Comparison of ENCODE assay signal across 11 cellular contexts in the genomic region with DNA sequence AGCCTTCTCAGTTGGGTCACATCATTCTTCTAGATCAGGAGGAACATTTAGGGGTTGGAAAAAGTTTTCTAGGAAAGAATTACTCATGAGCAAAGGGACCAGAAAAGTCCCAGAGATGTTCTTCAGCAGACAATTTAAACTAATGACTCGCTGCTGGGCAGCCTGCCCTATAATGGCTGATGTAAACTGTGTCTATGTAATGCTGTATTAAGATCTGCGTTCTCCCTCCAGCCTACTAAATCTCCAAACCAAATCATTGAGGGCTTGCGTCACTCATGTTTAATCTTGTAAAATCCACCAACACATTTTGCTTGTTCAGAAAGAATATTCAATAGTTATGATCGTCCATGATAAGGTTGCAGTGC.
DNase-seq lines count a peak whose midpoint lies in the region; ATAC-seq, FAIRE-seq and TF ChIP-seq lines count a peak whose summit lies in the region.
"Had no signal": no experiment of that assay in that cellular context is flagged by ENCODE, and none has a peak within 500 bp of the region (broad histone marks: within the 10 kb centered on the region; RNA-seq: fewer than 3 reads in every experiment).

No MANE protein-coding gene starts in this region.

- WGBS in heart right ventricle, 2 donors = 59 to 70% methylated on average over 4 of the region's 4 CpGs

- no peaks in the 10 kb centered on the region for H3K27me3 Mint-ChIP-seq in activated naive CD4-positive, alpha-beta T cell treated with anti-CD3 and anti-CD28 coated beads for 36 hours (ENCODE audit: low read depth)
- no peaks in the 10 kb centered on the region for H3K27me3 Mint-ChIP-seq in activated CD8-positive, alpha-beta T cell treated with anti-CD3 and anti-CD28 coated beads for 36 hours
- H3K27me3 Mint-ChIP-seq in stimulated activated naive CD8-positive, alpha-beta T cell treated with anti-CD3 and anti-CD28 coated beads, Interleukin-15, amount 100 ng/mL, for 72 hours = no peaks in the 10 kb centered on the region

- CTCF ChIA-PET in activated naive CD4-positive, alpha-beta T cell treated with anti-CD3 and anti-CD28 coated beads for 36 hours (lab: Charles Lee) = interaction anchor here (1.2 to 2.2 kb wide), 2 partner anchors 38 to 65 kb away, joined by 3 to 11 read pairs; no protein-coding TSS in a partner anchor
- CTCF ChIA-PET in activated CD8-positive, alpha-beta T cell treated with anti-CD3 and anti-CD28 coated beads for 36 hours (lab: Charles Lee) = interaction anchor here (2.6 to 4.0 kb wide), 2 partner anchors 38 to 93 kb away, joined by 12 to 13 read pairs; partner anchors contain the start of gene LRRC8C

- peaks cover 3% of the 10 kb centered on the region for H3K9me3 Mint-ChIP-seq in activated naive CD4-positive, alpha-beta T cell treated with anti-CD3 and anti-CD28 coated beads for 36 hours
- H3K9me3 Mint-ChIP-seq in activated CD8-positive, alpha-beta T cell treated with anti-CD3 and anti-CD28 coated beads for 36 hours = peaks cover 17% of the 10 kb centered on the region
- H3K9me3 Mint-ChIP-seq in stimulated activated naive CD8-positive, alpha-beta T cell treated with anti-CD3 and anti-CD28 coated beads, Interleukin-15, amount 100 ng/mL, for 72 hours = peaks cover 7 to 17% of the 10 kb centered on the region in 2 donors
- H3K9me3 Mint-ChIP-seq: nephron had no signal

- POLR2A ChIA-PET in activated CD8-positive, alpha-beta T cell treated with anti-CD3 and anti-CD28 coated beads for 36 hours (lab: Charles Lee) = interaction anchor here (1.0 to 2.0 kb wide), 6 partner anchors 8 to 177 kb away, joined by 3 to 13 read pairs (median 4); no protein-coding TSS in a partner anchor

- no peaks in the 10 kb centered on the region for H3K9me3 ChIP-seq in heart right ventricle

- ATAC-seq in activated CD8-positive, alpha-beta T cell treated with anti-CD3 and anti-CD28 coated beads for 36 hours = peak; percentile 63
- peak in 5 of 8 donors; percentile 2 to 48 (median 9) for ATAC-seq in heart right ventricle
- peak; percentile 63 for ATAC-seq in stimulated activated naive CD8-positive, alpha-beta T cell treated with anti-CD3 and anti-CD28 coated beads, Interleukin-15, amount 100 ng/mL, for 72 hours
- no peak for ATAC-seq in GM18907 (IDR thresholded peaks at IDR 0.05; ENCODE audit: unreplicated experiment)

- no peak for DNase-seq in activated naive CD4-positive, alpha-beta T cell treated with anti-CD3 and anti-CD28 coated beads for 36 hours
- no peak for DNase-seq in activated naive CD4-positive, alpha-beta T cell (lab: John Stamatoyannopoulos, UW)
- peak; percentile 72 for DNase-seq in activated CD8-positive, alpha-beta T cell treated with anti-CD3 and anti-CD28 coated beads for 36 hours
- DNase-seq in heart right ventricle (no peak), frontal cortex (ENCODE audit: low spot score in 2 of 2) (no peak), NCI-H1105 treated with DMSO at 0.1 percent for 48 hours (lab: John Stamatoyannopoulos, UW) (no peak)
- DNase-seq in stimulated activated naive CD8-positive, alpha-beta T cell treated with anti-CD3 and anti-CD28 coated beads, Interleukin-15, amount 100 ng/mL, for 72 hours = no peak
- DNase-seq: amygdala, DND-41 had no signal

- intact Hi-C loops in activated naive CD4-positive, alpha-beta T cell treated with anti-CD3 and anti-CD28 coated beads for 36 hours (cut with micrococcal nuclease) = loop anchor here (1.0 to 2.0 kb wide), 2 partner anchors 8 to 526 kb away; partner anchors contain the start of gene GBP4
- intact Hi-C loops in activated CD8-positive, alpha-beta T cell treated with anti-CD3 and anti-CD28 coated beads for 36 hours (cut with micrococcal nuclease) = no loop called here
- intact Hi-C loops in heart right ventricle (cut with DNase I) = no loop called here

- H3K36me3 Mint-ChIP-seq in activated naive CD4-positive, alpha-beta T cell treated with anti-CD3 and anti-CD28 coated beads for 36 hours (ENCODE audit: low read depth) = peaks cover 14% of the 10 kb centered on the region
- H3K36me3 Mint-ChIP-seq in activated CD8-positive, alpha-beta T cell treated with anti-CD3 and anti-CD28 coated beads for 36 hours (ENCODE audit: low read depth) = peaks cover 62% of the 10 kb centered on the region

- peak overlapping the region in 9 of 10 donors; percentile 10 to 86 (median 55) for H3K27ac ChIP-seq in heart right ventricle

- H3K27ac Mint-ChIP-seq in activated naive CD4-positive, alpha-beta T cell treated with anti-CD3 and anti-CD28 coated beads for 36 hours = peak overlapping the region; percentile 96
- H3K27ac Mint-ChIP-seq in activated CD8-positive, alpha-beta T cell treated with anti-CD3 and anti-CD28 coated beads for 36 hours = peak overlapping the region; percentile 98
- H3K27ac Mint-ChIP-seq in stimulated activated naive CD8-positive, alpha-beta T cell treated with anti-CD3 and anti-CD28 coated beads, Interleukin-15, amount 100 ng/mL, for 72 hours = peak overlapping the region; percentile 95 to 98

- H3K4me3 Mint-ChIP-seq in activated naive CD4-positive, alpha-beta T cell treated with anti-CD3 and anti-CD28 coated beads for 36 hours = peak overlapping the region; percentile 50
- peak overlapping the region; percentile 33 for H3K4me3 Mint-ChIP-seq in activated CD8-positive, alpha-beta T cell treated with anti-CD3 and anti-CD28 coated beads for 36 hours
- H3K4me3 Mint-ChIP-seq in stimulated activated naive CD8-positive, alpha-beta T cell treated with anti-CD3 and anti-CD28 coated beads, Interleukin-15, amount 100 ng/mL, for 72 hours = peak overlapping the region; percentile 49 to 67
- H3K4me3 Mint-ChIP-seq: nephron had no signal

- H3K4me3 ChIP-seq in heart right ventricle = no peak overlapping the region

- peaks cover 83% of the 10 kb centered on the region for H3K4me1 Mint-ChIP-seq in activated naive CD4-positive, alpha-beta T cell treated with anti-CD3 and anti-CD28 coated beads for 36 hours (ENCODE audit: low read depth)
- H3K4me1 Mint-ChIP-seq in activated CD8-positive, alpha-beta T cell treated with anti-CD3 and anti-CD28 coated beads for 36 hours (ENCODE audit: low read depth) = peaks cover 86% of the 10 kb centered on the region
- H3K4me1 Mint-ChIP-seq in stimulated activated naive CD8-positive, alpha-beta T cell treated with anti-CD3 and anti-CD28 coated beads, Interleukin-15, amount 100 ng/mL, for 72 hours = peaks cover 86% of the 10 kb centered on the region

- peaks cover 9 to 82% (median 68%) of the 10 kb centered on the region in 9 donors for H3K4me1 ChIP-seq in heart right ventricle

- no peaks in the 10 kb centered on the region for H3K36me3 ChIP-seq in heart right ventricle

- TF ChIP-seq CTCF in activated CD8-positive, alpha-beta T cell treated with anti-CD3 and anti-CD28 coated beads for 36 hours (IDR thresholded peaks at IDR 0.05) = no peak
- TF ChIP-seq CTCF in heart right ventricle (IDR thresholded peaks at IDR 0.05) = no peak

- no peaks in the 10 kb centered on the region for H3K27me3 ChIP-seq in heart right ventricle

- FAIRE-seq in frontal cortex (lab: Jason Lieb, UNC) = no peak
